Comparison of ENCODE assay signal across 21 cellular contexts in the genomic region with DNA sequence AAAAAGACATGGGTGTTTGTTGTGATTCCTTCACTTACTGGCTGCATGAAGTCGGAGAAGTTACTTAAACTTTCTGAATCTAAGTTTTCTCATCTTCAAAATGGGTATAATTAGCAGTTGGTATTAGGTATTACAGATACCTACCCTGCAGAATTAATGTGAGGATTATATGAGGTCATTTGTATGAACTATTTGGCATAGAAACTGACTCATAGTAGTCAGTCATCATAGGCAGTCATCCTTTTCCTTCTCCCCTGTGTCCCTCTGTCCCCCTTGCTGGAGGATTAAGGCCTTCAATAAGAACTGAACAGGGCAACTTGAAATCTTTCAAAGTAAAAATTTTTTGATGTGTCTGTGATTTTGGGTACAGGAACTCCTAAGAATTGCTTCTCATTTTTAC.
"Had no signal": no experiment of that assay in that cellular context is flagged by ENCODE, and none has a peak within 500 bp of the region (broad histone marks: within the 10 kb centered on the region; RNA-seq: fewer than 3 reads in every experiment).

No MANE protein-coding gene starts in this region.

- H3K4me1 Mint-ChIP-seq: nephron progenitor cell; stimulated activated naive CD8-positive, alpha-beta T cell treated with anti-CD3 and anti-CD28 coated beads, Interleukin-15, amount 100 ng/mL, for 72 hours had no signal

- H3K4me3 Mint-ChIP-seq: activated T-cell treated with anti-CD3 and anti-CD28 coated beads, Interleukin-2, amount 50 U/mL, for 72 hours; nephron progenitor cell; stimulated activated naive CD8-positive, alpha-beta T cell treated with anti-CD3 and anti-CD28 coated beads, Interleukin-15, amount 100 ng/mL, for 72 hours; T-helper 1 cell treated with Interleukin-12 subunit alpha and Interleukin-12 subunit beta and Interleukin-4 antibody, amounts not matched to agents 30 μg/mL and 1 μg/mL, for 36 hours had no signal

- ATAC-seq: activated T-cell treated with anti-CD3 and anti-CD28 coated beads, Interleukin-2, amount 50 U/mL, for 72 hours; stimulated activated naive CD8-positive, alpha-beta T cell treated with anti-CD3 and anti-CD28 coated beads, Interleukin-15, amount 100 ng/mL, for 72 hours had no signal

- DNase-seq: activated CD4-positive, alpha-beta T cell treated with anti-CD3 and anti-CD28 coated beads for 1 hour; activated effector memory CD4-positive, alpha-beta T cell treated with anti-CD3 and anti-CD28 coated beads, Interleukin-2, amount 50 U/mL, for 16 hours; activated naive CD4-positive, alpha-beta T cell treated with anti-CD3 and anti-CD28 coated beads, Interleukin-2, amount 50 U/mL, for 16 hours; activated T-cell treated with anti-CD3 and anti-CD28 coated beads, Interleukin-2, amount 50 U/mL, for 72 hours; cortex of kidney; hypothalamus; kidney; left ventricle myocardium inferior; mammary epithelial cell; nephron progenitor cell; nucleus accumbens; posterior cingulate gyrus; retina; stimulated activated CD4-positive, alpha-beta T cell treated with anti-CD3 and anti-CD28 coated beads, Interleukin-2, amount 100 ng/mL, for 24 hours; stimulated activated naive CD8-positive, alpha-beta T cell treated with anti-CD3 and anti-CD28 coated beads, Interleukin-15, amount 100 ng/mL, for 72 hours; transverse colon; uterus; WERI-Rb-1 had no signal

- H3K9me3 Mint-ChIP-seq: activated T-cell treated with anti-CD3 and anti-CD28 coated beads, Interleukin-2, amount 50 U/mL, for 72 hours; stimulated activated naive CD8-positive, alpha-beta T cell treated with anti-CD3 and anti-CD28 coated beads, Interleukin-15, amount 100 ng/mL, for 72 hours; T-helper 1 cell treated with Interleukin-12 subunit alpha and Interleukin-12 subunit beta and Interleukin-4 antibody, amounts not matched to agents 30 μg/mL and 1 μg/mL, for 36 hours had no signal

- H3K4me3 ChIP-seq: ascending aorta, left ventricle myocardium inferior, suprapubic skin, transverse colon, uterus had no signal

- H3K27ac Mint-ChIP-seq: activated T-cell treated with anti-CD3 and anti-CD28 coated beads, Interleukin-2, amount 50 U/mL, for 72 hours; nephron progenitor cell; stimulated activated naive CD8-positive, alpha-beta T cell treated with anti-CD3 and anti-CD28 coated beads, Interleukin-15, amount 100 ng/mL, for 72 hours; T-helper 1 cell treated with Interleukin-12 subunit alpha and Interleukin-12 subunit beta and Interleukin-4 antibody, amounts not matched to agents 30 μg/mL and 1 μg/mL, for 36 hours had no signal

- H3K27me3 Mint-ChIP-seq: stimulated activated naive CD8-positive, alpha-beta T cell treated with anti-CD3 and anti-CD28 coated beads, Interleukin-15, amount 100 ng/mL, for 72 hours had no signal
